ENCODE assay signal across 11 cellular contexts in the genomic region with DNA sequence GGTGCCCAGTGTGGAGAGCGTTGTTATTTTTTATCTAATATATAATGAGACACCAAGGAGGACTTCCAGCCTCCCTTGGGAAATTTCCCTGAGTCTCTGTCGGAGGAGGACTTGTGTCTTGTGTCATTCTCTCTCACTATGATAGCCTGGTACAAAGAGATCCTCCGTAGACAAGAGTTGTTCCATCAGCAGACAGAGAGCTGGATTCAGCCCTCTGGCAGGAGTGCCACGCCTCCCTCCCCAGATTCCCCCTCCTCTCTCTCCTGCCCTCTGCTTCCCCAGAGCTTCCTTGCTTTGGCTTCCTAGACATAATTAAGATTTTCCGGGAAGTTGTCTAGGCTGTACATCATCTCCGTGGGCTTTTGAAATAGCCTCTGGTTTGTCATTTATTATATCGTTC.
"Had no signal": no experiment of that assay in that cellular context is flagged by ENCODE, and none has a peak within 500 bp of the region (broad histone marks: within the 10 kb centered on the region; RNA-seq: fewer than 3 reads in every experiment).

No MANE protein-coding gene starts in this region.

- ATAC-seq: activated CD4-positive, CD25-positive, alpha-beta regulatory T cell treated with anti-CD3 and anti-CD28 coated beads, Interleukin-2, amount 50 U/mL, for 24 hours; body of pancreas; stimulated activated effector memory CD8-positive, alpha-beta T cell treated with anti-CD3 and anti-CD28 coated beads, Interleukin-12 subunit alpha, Interleukin-12 subunit beta, amount 100 ng/mL, for 72 hours had no signal

- H3K27ac Mint-ChIP-seq: activated naive CD8-positive, alpha-beta T cell treated with anti-CD3 and anti-CD28 coated beads for 36 hours; activated T-helper 1 cell treated with anti-CD3 and anti-CD28 coated beads, Interleukin-12 subunit alpha, Interleukin-12 subunit beta, Interleukin-2, Interleukin-4 antibody, amounts not matched to agents 30 ng/mL and 10 ng/mL and 1 ng/mL, durations not matched to agents 14 hours and 24 hours and 36 hours; stimulated activated effector memory CD8-positive, alpha-beta T cell treated with anti-CD3 and anti-CD28 coated beads, Interleukin-12 subunit alpha, Interleukin-12 subunit beta, amount 100 ng/mL, for 72 hours had no signal

- H3K4me1 Mint-ChIP-seq: activated naive CD8-positive, alpha-beta T cell treated with anti-CD3 and anti-CD28 coated beads for 36 hours had no signal

- H3K27me3 ChIP-seq: body of pancreas, tibial artery, vagina had no signal

- H3K27me3 Mint-ChIP-seq: activated naive CD8-positive, alpha-beta T cell treated with anti-CD3 and anti-CD28 coated beads for 36 hours had no signal

- H3K9me3 Mint-ChIP-seq: activated naive CD8-positive, alpha-beta T cell treated with anti-CD3 and anti-CD28 coated beads for 36 hours; activated T-helper 1 cell treated with anti-CD3 and anti-CD28 coated beads, Interleukin-12 subunit alpha, Interleukin-12 subunit beta, Interleukin-2, Interleukin-4 antibody, amounts not matched to agents 30 ng/mL and 10 ng/mL and 1 ng/mL, durations not matched to agents 14 hours and 24 hours and 36 hours; stimulated activated effector memory CD8-positive, alpha-beta T cell treated with anti-CD3 and anti-CD28 coated beads, Interleukin-12 subunit alpha, Interleukin-12 subunit beta, amount 100 ng/mL, for 72 hours had no signal

- H3K4me1 ChIP-seq: tibial artery had no signal

- H3K9me3 ChIP-seq: body of pancreas, tibial artery, vagina had no signal

- DNase-seq: activated CD4-positive, alpha-beta T cell treated with anti-CD3 and anti-CD28 coated beads, Interleukin-2, amount 50 U/mL, for 1 hour; activated CD8-positive, alpha-beta memory T cell treated with anti-CD3 and anti-CD28 coated beads for 24 hours; activated naive CD8-positive, alpha-beta T cell treated with anti-CD3 and anti-CD28 coated beads for 36 hours; T1000 had no signal

- H2AFZ ChIP-seq: parathyroid adenoma had no signal

- H3K4me3 Mint-ChIP-seq: activated naive CD8-positive, alpha-beta T cell treated with anti-CD3 and anti-CD28 coated beads for 36 hours; activated T-helper 1 cell treated with anti-CD3 and anti-CD28 coated beads, Interleukin-12 subunit alpha, Interleukin-12 subunit beta, Interleukin-2, Interleukin-4 antibody, amounts not matched to agents 30 ng/mL and 10 ng/mL and 1 ng/mL, durations not matched to agents 14 hours and 24 hours and 36 hours; stimulated activated effector memory CD8-positive, alpha-beta T cell treated with anti-CD3 and anti-CD28 coated beads, Interleukin-12 subunit alpha, Interleukin-12 subunit beta, amount 100 ng/mL, for 72 hours had no signal

- H3K36me3 Mint-ChIP-seq: activated naive CD8-positive, alpha-beta T cell treated with anti-CD3 and anti-CD28 coated beads for 36 hours had no signal

- H3K4me3 ChIP-seq: body of pancreas, tibial artery, vagina had no signal

- H3K36me3 ChIP-seq: tibial artery, vagina had no signal

- H3K27ac ChIP-seq: body of pancreas, parathyroid adenoma, tibial artery, vagina had no signal
